Comparison of ENCODE assay signal across 8 cellular contexts in the genomic region with DNA sequence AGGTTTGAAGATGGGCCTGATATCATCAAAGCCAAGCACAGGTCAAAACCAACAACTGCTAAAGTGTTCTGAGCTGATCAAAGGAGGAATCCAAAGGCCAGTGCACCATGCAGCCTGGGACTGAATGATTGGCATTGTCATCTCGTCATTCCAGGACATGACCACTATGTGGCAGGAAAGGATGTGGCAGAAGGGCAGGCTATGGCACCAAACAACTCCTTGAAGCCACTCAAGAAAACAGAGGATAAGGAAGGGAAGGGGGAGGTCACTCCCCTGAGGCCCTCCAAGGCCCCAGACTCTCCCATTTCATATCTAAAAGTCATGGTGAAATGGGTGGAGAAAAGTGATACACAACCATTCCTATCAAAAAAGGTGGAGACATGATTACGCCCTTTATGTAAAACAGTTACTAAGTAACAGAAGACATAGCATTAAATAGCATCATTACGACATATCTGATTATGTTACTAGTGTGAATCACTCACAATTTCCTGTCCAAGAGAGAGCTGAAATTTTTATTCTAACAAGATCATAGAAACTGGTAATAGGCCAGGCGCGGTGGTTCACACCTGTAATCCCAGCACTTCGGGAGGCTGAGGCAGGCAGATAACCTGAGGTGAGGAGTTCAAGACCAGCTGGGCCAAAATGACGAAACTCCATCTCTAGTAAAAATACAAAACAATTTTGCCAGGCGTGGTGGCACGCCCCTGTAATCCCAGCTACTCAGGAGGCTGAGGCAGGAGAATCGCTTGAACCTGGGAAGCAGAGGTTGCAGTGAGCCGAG. TPM values are rescaled to one million over a fixed set of nuclear protein-coding genes. Genes with fewer than 3 reads are reported as not detected.
DNase-seq lines count a peak whose midpoint lies in the region; ATAC-seq, FAIRE-seq and TF ChIP-seq lines count a peak whose summit lies in the region.

No MANE protein-coding gene starts in this region.

- TF ChIP-seq CTCF in esophagus muscularis mucosa (IDR thresholded peaks at IDR 0.05) (peak in 2 of 3 experiments; percentile 8 to 28), neural cell (IDR thresholded peaks at IDR 0.05; ENCODE audit: poor library complexity, severe bottlenecking) (peak; percentile 41)

- H3K79me2 ChIP-seq in neural cell (replicated peaks; ENCODE audit: insufficient read depth, low read length): no peaks in the 10 kb centered on the region

- in situ Hi-C loops in SK-MEL-5 (cut with HindIII; ENCODE audit: low pct_unique_long_range_greater_than_20kb, low sequenced_read_pairs): no loop called here

- ATAC-seq in GM21367 (IDR thresholded peaks at IDR 0.05; ENCODE audit: unreplicated experiment) (no peak), HG02938 (IDR thresholded peaks at IDR 0.05; ENCODE audit: unreplicated experiment) (no peak)

- no peak overlapping the region for H3K4me3 ChIP-seq in esophagus muscularis mucosa
- H3K4me3 ChIP-seq in neural cell (ENCODE audit: low read length): no peak overlapping the region

- no peak overlapping the region for H3K4me2 ChIP-seq in neural cell (ENCODE audit: low read length)

- H3K27ac ChIP-seq in esophagus muscularis mucosa (replicated peaks in 1 of 4) (peak overlapping the region in 1 of 4 donors; percentile 9), neural cell (ENCODE audit: low read length) (no peak overlapping the region)

- TF ChIP-seq EP300 in esophagus muscularis mucosa (IDR thresholded peaks at IDR 0.05) (no peak), neural cell (conservative IDR thresholded peaks at IDR 0.05; ENCODE audit: poor library complexity, severe bottlenecking) (no peak)

- no peak overlapping the region for H3K9ac ChIP-seq in neural cell (ENCODE audit: low read length)

- WGBS in esophagus muscularis mucosa: 78% methylated on average over 11 of the region's 11 CpGs

- no peak overlapping the region for H2AFZ ChIP-seq in neural cell (ENCODE audit: low read depth, low read length)

- no peak for FAIRE-seq in H54 (lab: Jason Lieb, UNC)

- intact Hi-C loops in esophagus muscularis mucosa (cut with DNase I): no loop called here

- no peaks in the 10 kb centered on the region for H3K9me3 ChIP-seq in esophagus muscularis mucosa
- H3K9me3 ChIP-seq in neural cell (ENCODE audit: low read length): no peaks in the 10 kb centered on the region

- peak; percentile 21 for DNase-seq in DMS153 (lab: John Stamatoyannopoulos, UW)
- DNase-seq in HK-2 (ENCODE audit: unreplicated experiment): peak; percentile 46
- DNase-seq in SK-MEL-5 (ENCODE audit: low read depth, low spot score): peak; percentile 78
- no peak for DNase-seq in esophagus muscularis mucosa (ENCODE audit: extremely low spot score)
- no peak for DNase-seq in H54 (ENCODE audit: insufficient read length, low spot score)

- TF ChIP-seq POLR2A in esophagus muscularis mucosa (IDR thresholded peaks at IDR 0.05; ENCODE audit: low read depth) (no peak), H54 (IDR thresholded peaks at IDR 0.05; ENCODE audit: low read depth, low read length) (no peak)

- no peaks in the 10 kb centered on the region for H3F3A ChIP-seq in neural cell (ENCODE audit: insufficient read depth, low read length, poor library complexity, severe bottlenecking)

- no peaks in the 10 kb centered on the region for H3K9me2 ChIP-seq in neural cell (ENCODE audit: insufficient read depth, low read length)

- no peaks in the 10 kb centered on the region for H3K36me3 ChIP-seq in esophagus muscularis mucosa
- no peaks in the 10 kb centered on the region for H3K36me3 ChIP-seq in neural cell (ENCODE audit: insufficient read depth, low read length)

- H3K4me1 ChIP-seq in esophagus muscularis mucosa: peaks cover 30 to 36% (median 32%) of the 10 kb centered on the region in 4 donors

- peak; percentile 51 for TF ChIP-seq RAD21 in neural cell (conservative IDR thresholded peaks at IDR 0.05)

- H3K27me3 ChIP-seq in esophagus muscularis mucosa: no peaks in the 10 kb centered on the region
- H3K27me3 ChIP-seq in neural cell (ENCODE audit: insufficient read depth, low read depth, low read length): no peaks in the 10 kb centered on the region

- H4K20me1 ChIP-seq in neural cell (ENCODE audit: insufficient read depth): no peaks in the 10 kb centered on the region

TF ChIP-seq in neural cell, 6 proteins besides CTCF, POLR2A, EP300 and RAD21:
- peak; percentile 24 for TF ChIP-seq SMC3 (conservative IDR thresholded peaks at IDR 0.05; ENCODE audit: poor library complexity)
- no peak for TF ChIP-seq POLR2AphosphoS5 (IDR thresholded peaks at IDR 0.05)
- TF ChIP-seq MXI1 (conservative IDR thresholded peaks at IDR 0.05; ENCODE audit: poor library complexity, severe bottlenecking): no peak

RNA-seq across cellular contexts. Expression of a gene that starts 49.3 kb away (rescaled TPM):
- 11.3 and 14.3 TPM in 2 replicates for total RNA-seq in SK-MEL-5 (2014; rRNA removed; shearing (Covaris generic))
- 8.3 and 13.9 TPM in 2 replicates for polyA plus RNA-seq in SK-MEL-5 (2015; cell fraction: cytosol; rRNA removed)
- 27.3 and 58.8 TPM in 2 replicates for polyA plus RNA-seq in SK-MEL-5 (2015; cell fraction: nucleus; rRNA removed)
- 1,000 to 10,000 TPM; 1,278 to 2,374 (median 1,866) TPM for total RNA-seq in esophagus muscularis mucosa
- polyA plus RNA-seq in neural cell: 0.11 and 0.12 TPM in 2 replicates
- 0.81 and 0.97 TPM in 2 replicates for polyA minus RNA-seq in neural cell

Comparison
In these comparisons a context has a peak if more than half of its experiments do, and no peak if none do; other contexts are left out.
1. DNase-seq: peak in DMS153 (single experiment), HK-2 (single experiment) and SK-MEL-5 (single experiment); none in esophagus muscularis mucosa (single experiment) and H54 (single experiment).
2. RNA of a gene that starts 49.3 kb away (total RNA-seq): 1,278 to 2,374 TPM in esophagus muscularis mucosa; 11.3 to 14.3 TPM in SK-MEL-5; every median in the first group is over 10 times any median in the second.